ENCODE assay signal across 8 cellular contexts in the genomic region with DNA sequence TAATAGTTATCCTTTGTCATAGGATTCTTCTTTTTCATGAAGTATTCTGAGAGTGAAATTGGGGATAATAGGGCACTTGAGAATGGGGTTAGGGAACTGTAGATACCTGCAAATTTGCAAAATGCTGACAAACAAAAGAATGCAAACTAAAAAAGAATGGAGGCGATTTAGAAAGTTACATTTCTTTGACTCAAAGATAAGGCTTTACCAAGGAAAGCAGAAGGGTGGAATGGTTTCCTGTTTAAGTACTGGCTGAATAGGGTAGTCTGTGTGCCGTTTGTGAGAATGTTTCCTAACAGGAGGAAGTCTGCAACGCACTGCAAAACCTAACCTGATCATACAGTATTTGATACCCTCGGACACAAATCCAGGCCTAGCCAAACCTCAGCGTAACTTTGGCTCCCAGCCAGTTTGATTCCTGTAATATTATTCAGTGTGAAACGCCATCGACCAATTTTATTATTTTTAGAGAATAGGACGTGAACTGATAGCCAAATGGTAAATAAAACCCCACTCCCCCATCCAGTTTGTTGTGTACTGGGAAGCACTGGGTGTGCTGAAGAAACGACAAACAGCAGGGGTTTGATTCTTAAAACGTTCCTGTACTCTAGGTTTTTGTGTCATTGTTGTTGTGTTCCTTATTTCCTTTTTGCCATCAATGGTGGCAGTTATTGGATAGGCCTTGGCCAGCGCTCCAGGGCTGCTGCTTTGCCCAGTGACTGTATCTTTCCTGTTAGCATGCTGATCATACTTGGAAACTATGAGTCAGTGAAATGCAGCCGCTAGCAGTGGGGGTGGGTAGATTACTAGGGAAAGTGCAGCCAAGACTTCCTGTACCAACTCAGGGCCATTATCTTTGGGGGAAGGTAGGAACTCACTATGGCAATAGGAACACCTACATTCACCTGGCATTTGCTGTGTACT.
A peak's percentile ranks its signal among the peaks of the same experiment; 100 is the strongest.
DNase-seq lines count a peak whose midpoint lies in the region; ATAC-seq and TF ChIP-seq lines count a peak whose summit lies in the region.

No MANE protein-coding gene starts in this region.

- DNase-seq in NCI-H446 treated with DMSO at 0.1 percent for 48 hours (lab: John Stamatoyannopoulos, UW): peak; percentile 80
- DNase-seq in activated CD4-positive, alpha-beta T cell treated with anti-CD3 and anti-CD28 coated beads, Interleukin-2, amount 50 U/mL, for 1 hour: peak; percentile 32
- peak; percentile 98 for DNase-seq in dermis blood vessel endothelial cell
- DNase-seq in lower lobe of right lung: peak; percentile 83
- peak; percentile 34 to 56 (median 50) for DNase-seq in stimulated activated CD4-positive, alpha-beta T cell treated with anti-CD3 and anti-CD28 coated beads, TNF-alpha, amount 100 ng/mL, for 4 hours (ENCODE audit: low read depth in 3 of 3)
- DNase-seq in NAMALWA (ENCODE audit: low spot score): no peak

- H3K27me3 ChIP-seq in lower lobe of right lung (ENCODE audit: low read depth): no peaks in the 10 kb centered on the region

- intact Hi-C loops in lower lobe of right lung (cut with DNase I): no loop called here

- H3K27ac ChIP-seq in lower lobe of right lung: peak overlapping the region; percentile 83

- H3K4me3 ChIP-seq in lower lobe of right lung: no peak overlapping the region

- no peaks in the 10 kb centered on the region for H3K9me3 ChIP-seq in lower lobe of right lung

- peaks cover 21% of the 10 kb centered on the region for H3K4me1 ChIP-seq in lower lobe of right lung

- no peaks in the 10 kb centered on the region for H3K36me3 ChIP-seq in lower lobe of right lung

- peak; percentile 80 for ATAC-seq in GM18517 (IDR thresholded peaks at IDR 0.05; ENCODE audit: unreplicated experiment)
- peak; percentile 79 for ATAC-seq in HG03045 (IDR thresholded peaks at IDR 0.05; ENCODE audit: unreplicated experiment)
- ATAC-seq in lower lobe of right lung: peak; percentile 97 to 99

- no peak for TF ChIP-seq CTCF in lower lobe of right lung (IDR thresholded peaks at IDR 0.05)
